8 cellular contexts compared by ENCODE assay signal in the genomic region with DNA sequence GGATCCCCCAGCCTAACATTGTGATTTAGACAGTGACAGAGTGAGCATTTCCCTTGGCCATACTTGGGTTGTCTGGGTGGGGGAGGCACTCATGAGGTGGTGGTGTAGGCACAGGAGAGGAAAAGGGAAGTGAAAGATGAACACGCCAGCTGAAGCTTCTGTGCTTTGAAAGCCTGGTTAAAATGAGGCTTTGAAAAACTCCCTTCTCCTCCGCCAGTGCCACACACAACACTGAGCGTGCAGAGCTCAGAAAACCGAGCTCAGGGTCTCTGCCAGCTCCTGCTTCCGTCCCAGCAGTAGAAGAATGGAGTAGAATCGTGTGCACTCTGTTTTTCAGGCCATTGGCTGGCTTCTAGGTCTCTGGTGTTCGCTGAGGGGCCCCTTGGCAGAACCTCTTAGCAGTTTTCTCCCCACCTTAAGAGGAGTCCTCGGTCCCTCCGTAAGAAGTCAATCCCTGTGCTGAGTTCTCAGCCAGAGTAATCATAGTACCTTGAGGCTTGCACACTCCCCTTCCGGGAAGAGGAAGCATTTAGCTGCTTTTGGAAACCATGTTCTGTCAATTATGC. TPM values are rescaled to one million over a fixed set of nuclear protein-coding genes. Genes with fewer than 3 reads are reported as not detected.
DNase-seq lines count a peak whose midpoint lies in the region; ATAC-seq and TF ChIP-seq lines count a peak whose summit lies in the region.

No MANE protein-coding gene starts in this region.

- peak overlapping the region; percentile 87 to 98 (median 97) for H3K27ac Mint-ChIP-seq in CD4-positive, alpha-beta memory T cell
- peak overlapping the region; percentile 94 for H3K27ac Mint-ChIP-seq in activated CD8-positive, alpha-beta T cell treated with anti-CD3 and anti-CD28 coated beads for 36 hours

- peak overlapping the region; percentile 54 for H3K27ac ChIP-seq in CD4-positive, alpha-beta memory T cell (ENCODE audit: low read depth, low read length)

- H3K36me3 Mint-ChIP-seq in CD4-positive, alpha-beta memory T cell = peaks cover 2 to 4% of the 10 kb centered on the region in 2 donors
- peaks cover 12% of the 10 kb centered on the region for H3K36me3 Mint-ChIP-seq in activated CD8-positive, alpha-beta T cell treated with anti-CD3 and anti-CD28 coated beads for 36 hours (ENCODE audit: low read depth)

- H3K9me3 ChIP-seq in CD4-positive, alpha-beta memory T cell (ENCODE audit: control insufficient read depth in 1 of 2, low read length in 2 of 2) = no peaks in the 10 kb centered on the region

- peaks cover 21% of the 10 kb centered on the region for H3K4me1 ChIP-seq in CD4-positive, alpha-beta memory T cell (ENCODE audit: insufficient read depth, low read length)

- H3K4me3 ChIP-seq in CD4-positive, alpha-beta memory T cell (ENCODE audit: low read length in 2 of 2) = peak overlapping the region in 1 of 2 donors; percentile 19

- no peak for TF ChIP-seq CTCF in activated CD8-positive, alpha-beta T cell treated with anti-CD3 and anti-CD28 coated beads for 36 hours (IDR thresholded peaks at IDR 0.05)

- peaks cover 13 to 46% (median 30%) of the 10 kb centered on the region in 4 donors for H3K4me1 Mint-ChIP-seq in CD4-positive, alpha-beta memory T cell
- peaks cover 39% of the 10 kb centered on the region for H3K4me1 Mint-ChIP-seq in activated CD8-positive, alpha-beta T cell treated with anti-CD3 and anti-CD28 coated beads for 36 hours (ENCODE audit: low read depth)

- no peaks in the 10 kb centered on the region for H3K27me3 ChIP-seq in CD4-positive, alpha-beta memory T cell (ENCODE audit: insufficient read depth, low read length)

- H3K27me3 Mint-ChIP-seq in CD4-positive, alpha-beta memory T cell = no peaks in the 10 kb centered on the region
- no peaks in the 10 kb centered on the region for H3K27me3 Mint-ChIP-seq in activated CD8-positive, alpha-beta T cell treated with anti-CD3 and anti-CD28 coated beads for 36 hours

- H3K9me3 Mint-ChIP-seq in CD4-positive, alpha-beta memory T cell = no peaks in the 10 kb centered on the region
- H3K9me3 Mint-ChIP-seq in activated CD8-positive, alpha-beta T cell treated with anti-CD3 and anti-CD28 coated beads for 36 hours = no peaks in the 10 kb centered on the region

- POLR2A ChIA-PET in CD4-positive, alpha-beta memory T cell (lab: Charles Lee; ENCODE audit: partially characterized antibody) = interaction anchor here (1.1 to 2.2 kb wide), 7 partner anchors 11 to 170 kb away, joined by 4 to 8 read pairs (median 5); partner anchors contain the start of gene DNAJC16
- POLR2A ChIA-PET in activated CD8-positive, alpha-beta T cell treated with anti-CD3 and anti-CD28 coated beads for 36 hours (lab: Charles Lee) = interaction anchor here (0.8 to 3.1 kb wide), 7 partner anchors 12 to 115 kb away, joined by 3 to 21 read pairs (median 3); partner anchors contain the start of gene PLEKHM2

- ATAC-seq in GM19455 (IDR thresholded peaks at IDR 0.05; ENCODE audit: unreplicated experiment) (peak; percentile 91), HG03460 (IDR thresholded peaks at IDR 0.05; ENCODE audit: unreplicated experiment) (peak; percentile 89)
- ATAC-seq in activated CD8-positive, alpha-beta T cell treated with anti-CD3 and anti-CD28 coated beads for 36 hours = peak; percentile 89

- CTCF ChIA-PET in CD4-positive, alpha-beta memory T cell (lab: Charles Lee; ENCODE audit: partially characterized antibody) = interaction anchor here (0.7 to 2.3 kb wide), 4 partner anchors 9 to 104 kb away, joined by 3 to 6 read pairs (median 3); partner anchors contain the start of gene PLEKHM2
- CTCF ChIA-PET in activated CD8-positive, alpha-beta T cell treated with anti-CD3 and anti-CD28 coated beads for 36 hours (lab: Charles Lee) = interaction anchor here (0.7 to 1.6 kb wide), 7 partner anchors 12 to 80 kb away, joined by 3 to 6 read pairs (median 3); no protein-coding TSS in a partner anchor

- no peaks in the 10 kb centered on the region for H3K36me3 ChIP-seq in CD4-positive, alpha-beta memory T cell (ENCODE audit: insufficient read depth, low read length)

- peak overlapping the region; percentile 85 to 92 (median 87) for H3K4me3 Mint-ChIP-seq in CD4-positive, alpha-beta memory T cell
- peak overlapping the region; percentile 74 for H3K4me3 Mint-ChIP-seq in activated CD8-positive, alpha-beta T cell treated with anti-CD3 and anti-CD28 coated beads for 36 hours

- DNase-seq in CD4-positive, alpha-beta memory T cell = peak; percentile 22 to 54 (median 37)
- peak; percentile 68 for DNase-seq in activated CD8-positive, alpha-beta T cell treated with anti-CD3 and anti-CD28 coated beads for 36 hours
- peak; percentile 47 for DNase-seq in inferior parietal cortex (ENCODE audit: extremely low spot score)
- peak; percentile 62 for DNase-seq in superior temporal gyrus (ENCODE audit: extremely low spot score)
- DNase-seq in NCI-H526 treated with DMSO at 0.1 percent for 48 hours (lab: John Stamatoyannopoulos, UW) = no peak
- DNase-seq in NK-92 (lab: John Stamatoyannopoulos, UW; ENCODE audit: unreplicated experiment) = no peak

- intact Hi-C loops in CD4-positive, alpha-beta memory T cell (cut with micrococcal nuclease) = no loop called here
- intact Hi-C loops in activated CD8-positive, alpha-beta T cell treated with anti-CD3 and anti-CD28 coated beads for 36 hours (cut with micrococcal nuclease) = no loop called here

RNA-seq across cellular contexts. Expression of gene PLEKHM2, which starts 12.9 kb away (rescaled TPM):
- total RNA-seq in CD4-positive, alpha-beta memory T cell = 10 to 100 TPM; 53.1 to 59.8 TPM
- 1 to 10 TPM; 2.0 to 8.8 TPM for polyA plus RNA-seq in CD4-positive, alpha-beta memory T cell
- 10 to 100 TPM; 41.5 to 42.9 TPM for total RNA-seq in activated CD8-positive, alpha-beta T cell treated with anti-CD3 and anti-CD28 coated beads for 36 hours

RNA-seq across cellular contexts. Expression of gene SLC25A34, which starts 39.0 kb away (rescaled TPM):
- 1 to 10 TPM; 2.2 to 4.2 TPM for total RNA-seq in CD4-positive, alpha-beta memory T cell
- under 1 TPM in 1 of 2 donors, not detected in 1; 0.08 TPM for polyA plus RNA-seq in CD4-positive, alpha-beta memory T cell
- under 1 TPM; 0.56 to 0.81 TPM for total RNA-seq in activated CD8-positive, alpha-beta T cell treated with anti-CD3 and anti-CD28 coated beads for 36 hours

RNA-seq across cellular contexts. Expression of gene TMEM82, which starts 45.3 kb away (rescaled TPM):
- not detected for total RNA-seq in CD4-positive, alpha-beta memory T cell
- not detected for polyA plus RNA-seq in CD4-positive, alpha-beta memory T cell
- not detected for total RNA-seq in activated CD8-positive, alpha-beta T cell treated with anti-CD3 and anti-CD28 coated beads for 36 hours

Comparison
In these comparisons a context has a peak if more than half of its experiments do, and no peak if none do; other contexts are left out.
1. DNase-seq: peak in CD4-positive, alpha-beta memory T cell (5 of 5), activated CD8-positive, alpha-beta T cell treated with anti-CD3 and anti-CD28 coated beads for 36 hours (single experiment), inferior parietal cortex (single experiment) and superior temporal gyrus (single experiment); none in NCI-H526 treated with DMSO at 0.1 percent for 48 hours (single experiment) and NK-92 (single experiment).
2. Peak in every context shown above with its lines, with median percentiles within 50 percentile points of each other: ATAC-seq.